8 cellular contexts compared by ENCODE assay signal in the genomic region with DNA sequence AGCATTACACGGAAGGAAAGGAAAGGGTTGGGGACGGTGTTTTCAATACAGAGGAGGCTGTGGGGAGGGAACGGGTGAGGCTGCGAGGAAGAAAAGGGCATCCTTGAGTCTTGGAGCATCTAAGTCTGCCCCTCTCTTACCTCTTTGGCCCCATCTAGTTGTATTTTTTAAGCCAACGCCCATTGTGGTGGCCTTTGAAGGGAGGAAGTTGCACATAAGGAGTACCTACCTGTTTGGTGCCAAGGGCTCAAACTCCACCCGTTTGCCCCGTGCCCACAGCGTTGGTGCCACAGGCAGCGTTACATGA.
DNase-seq lines count a peak whose midpoint lies in the region; ATAC-seq, FAIRE-seq and TF ChIP-seq lines count a peak whose summit lies in the region.

No MANE protein-coding gene starts in this region.

- H3K27ac ChIP-seq in K562 (ENCODE audit: extremely low read depth, low read depth, low read length) (no peak overlapping the region), mesodermal cell (ENCODE audit: low read depth, low read length, severe bottlenecking) (no peak overlapping the region), upper lobe of left lung (no peak overlapping the region)

- H3K27ac Mint-ChIP-seq in activated naive CD4-positive, alpha-beta T cell treated with anti-CD3 and anti-CD28 coated beads, Interleukin-2, amount 50 U/mL, for 24 hours: peak overlapping the region; percentile 35

- no peaks in the 10 kb centered on the region for H3K9me1 ChIP-seq in K562 (ENCODE audit: control insufficient read depth, insufficient read depth, low read length)

- H3K4me3 ChIP-seq in K562: peak overlapping the region; percentile 39; the same call in 1 of the 2 replicates
- peak overlapping the region; percentile 53 for H3K4me3 ChIP-seq in mesodermal cell (ENCODE audit: extremely low read depth, insufficient read depth, low read length, poor library complexity, severe bottlenecking)
- H3K4me3 ChIP-seq in upper lobe of left lung: peak overlapping the region in 3 of 4 donors; percentile 45 to 56 (median 49)

- H2AFZ ChIP-seq in K562 (ENCODE audit: low read depth, low read length): peak overlapping the region; percentile 47; the same call in 1 of the 2 replicates

- FAIRE-seq in K562 (lab: Jason Lieb, UNC): no peak

- TF ChIP-seq CTCF in K562 (IDR thresholded peaks at IDR 0.05 in 2 of 3, conservative IDR thresholded peaks at IDR 0.05 in 1 of 3; ENCODE audit: insufficient read depth in 2 of 3, low read depth in 1 of 3, low read length in 3 of 3) (no peak), upper lobe of left lung (IDR thresholded peaks at IDR 0.05) (no peak)

- peaks cover 26 to 35% of the 10 kb centered on the region in 2 experiments; a peak in 4 of 5 replicates for H3K4me1 ChIP-seq in K562 (replicated peaks in 1 of 2; ENCODE audit: control insufficient read depth in 2 of 2, insufficient read depth in 2 of 2, low read length in 2 of 2)
- H3K4me1 ChIP-seq in mesodermal cell (ENCODE audit: control insufficient read depth, insufficient read depth, low read length, poor library complexity, severe bottlenecking): peaks cover 25% of the 10 kb centered on the region
- peaks cover 11 to 20% (median 15%) of the 10 kb centered on the region in 4 donors for H3K4me1 ChIP-seq in upper lobe of left lung

- no peaks in the 10 kb centered on the region for H3K36me3 Mint-ChIP-seq in activated naive CD4-positive, alpha-beta T cell treated with anti-CD3 and anti-CD28 coated beads, Interleukin-2, amount 50 U/mL, for 24 hours

- H3K9ac ChIP-seq in K562 (ENCODE audit: insufficient read depth in 1 of 2, low read depth in 2 of 2, low read length in 2 of 2): peak overlapping the region in 1 of 2 experiments; percentile 88; a peak in 2 of 4 replicates

- peak overlapping the region; percentile 75 for H3K4me3 Mint-ChIP-seq in activated naive CD4-positive, alpha-beta T cell treated with anti-CD3 and anti-CD28 coated beads, Interleukin-2, amount 50 U/mL, for 24 hours

- H3K9me3 Mint-ChIP-seq in activated naive CD4-positive, alpha-beta T cell treated with anti-CD3 and anti-CD28 coated beads, Interleukin-2, amount 50 U/mL, for 24 hours: no peaks in the 10 kb centered on the region

- peaks cover 17% of the 10 kb centered on the region for H3K4me1 Mint-ChIP-seq in activated naive CD4-positive, alpha-beta T cell treated with anti-CD3 and anti-CD28 coated beads, Interleukin-2, amount 50 U/mL, for 24 hours

- peaks cover 4% of the 10 kb centered on the region; the same call in 2 of the 3 replicates for H3K79me2 ChIP-seq in K562 (ENCODE audit: control insufficient read depth, insufficient read depth, low read length)

- H3K36me3 ChIP-seq in K562 (ENCODE audit: control insufficient read depth, insufficient read depth, low read length) (no peaks in the 10 kb centered on the region), mesodermal cell (ENCODE audit: control insufficient read depth, insufficient read depth, low read length) (no peaks in the 10 kb centered on the region), upper lobe of left lung (no peaks in the 10 kb centered on the region)

- peaks cover 24% of the 10 kb centered on the region for H3K27me3 Mint-ChIP-seq in activated naive CD4-positive, alpha-beta T cell treated with anti-CD3 and anti-CD28 coated beads, Interleukin-2, amount 50 U/mL, for 24 hours

- in situ Hi-C loops in K562 (cut with MboI): no loop called here

- no peak for TF ChIP-seq RAD21 in K562 (CRISPR knock-in tag; conservative IDR thresholded peaks at IDR 0.05 in 1 of 2, IDR thresholded peaks at IDR 0.05 in 1 of 2)

- CTCF ChIA-PET in K562 (lab: Yijun Ruan, JAX; ENCODE audit: low intra/inter-chr PET ratio): no interaction called here

- BruUV-seq in K562 (replicated peaks; lab: Mats Ljungman, UMichigan): no TSS peak

- H3K27me3 ChIP-seq in K562 (ENCODE audit: control insufficient read depth in 2 of 2, insufficient read depth in 2 of 2, low read length in 2 of 2): no peaks in the 10 kb centered on the region
- no peaks in the 10 kb centered on the region for H3K27me3 ChIP-seq in upper lobe of left lung

- ATAC-seq in K562: no peak
- no peak for ATAC-seq in upper lobe of left lung (ENCODE audit: low FRiP score in 2 of 2)
- ATAC-seq in GM18517 (IDR thresholded peaks at IDR 0.05; ENCODE audit: unreplicated experiment): no peak

- H3K4me2 ChIP-seq in K562 (ENCODE audit: insufficient read depth, low read length): peak overlapping the region; percentile 36; the same call in 1 of the 2 replicates

- POLR2A ChIA-PET in K562 (lab: Yijun Ruan, JAX): interaction anchor here (0.7 kb wide), 1 partner anchor 54 kb away, joined by 3 read pairs; no protein-coding TSS in a partner anchor

- H3K9me3 ChIP-seq in K562 (replicated peaks; ENCODE audit: control insufficient read depth, insufficient read depth, low read depth, low read length): no peaks in the 10 kb centered on the region; the same call in 1 of the 2 replicates
- H3K9me3 ChIP-seq in mesodermal cell (ENCODE audit: control insufficient read depth, low read length): no peaks in the 10 kb centered on the region
- no peaks in the 10 kb centered on the region for H3K9me3 ChIP-seq in upper lobe of left lung

- DNase-seq in activated naive CD4-positive, alpha-beta T cell treated with Interleukin-2 at 50 U/mL for 16 hours: no peak
- DNase-seq in K562 (ENCODE audit: extremely low read depth in 1 of 4, low spot score in 3 of 4) (no peak), upper lobe of left lung (no peak), NCI-H128 (lab: John Stamatoyannopoulos, UW; ENCODE audit: unreplicated experiment) (no peak), NCI-H146 (lab: John Stamatoyannopoulos, UW) (no peak)

- intact Hi-C loops in K562 (cut with micrococcal nuclease): no loop called here

- no peak for TF ChIP-seq POLR2A in K562 (conservative IDR thresholded peaks at IDR 0.05)
- no peak for TF ChIP-seq POLR2A in upper lobe of left lung (IDR thresholded peaks at IDR 0.05)

- WGBS in K562 (ENCODE audit: insufficient coverage, low coverage, missing lambda C conversion rate): 27% methylated on average over 3 of the region's 9 CpGs
- WGBS in mesodermal cell (ENCODE audit: insufficient coverage in 2 of 2), 2 experiments: 15 to 20% methylated on average over 6 to 8 of the region's 9 CpGs
- 22 to 36% methylated on average over 5 to 9 of the region's 9 CpGs for WGBS in upper lobe of left lung, 2 donors

- H4K20me1 ChIP-seq in K562 (replicated peaks; ENCODE audit: control insufficient read depth, insufficient read depth, low read length): no peaks in the 10 kb centered on the region

- no peak for TF ChIP-seq EP300 in K562 (IDR thresholded peaks at IDR 0.05; ENCODE audit: low read length)
- TF ChIP-seq EP300 in upper lobe of left lung (IDR thresholded peaks at IDR 0.05): no peak

TF ChIP-seq in K562, 482 proteins besides CTCF, POLR2A, EP300 and RAD21:
- TF ChIP-seq WHSC1 (IDR thresholded peaks at IDR 0.05; ENCODE audit: low read length) (no peak), KAT2B (IDR thresholded peaks at IDR 0.05; ENCODE audit: low read depth, low read length) (no peak), THRAP3 (IDR thresholded peaks at IDR 0.05; ENCODE audit: borderline replicate concordance) (no peak), IRF2 (CRISPR knock-in tag; IDR thresholded peaks at IDR 0.05) (no peak), CREB1 (IDR thresholded peaks at IDR 0.05) (no peak), CREB1 (CRISPR knock-in tag; IDR thresholded peaks at IDR 0.05) (no peak), ILK (tag; IDR thresholded peaks at IDR 0.05; ENCODE audit: borderline replicate concordance, low read depth) (no peak)
- TF ChIP-seq, protein P1, sequence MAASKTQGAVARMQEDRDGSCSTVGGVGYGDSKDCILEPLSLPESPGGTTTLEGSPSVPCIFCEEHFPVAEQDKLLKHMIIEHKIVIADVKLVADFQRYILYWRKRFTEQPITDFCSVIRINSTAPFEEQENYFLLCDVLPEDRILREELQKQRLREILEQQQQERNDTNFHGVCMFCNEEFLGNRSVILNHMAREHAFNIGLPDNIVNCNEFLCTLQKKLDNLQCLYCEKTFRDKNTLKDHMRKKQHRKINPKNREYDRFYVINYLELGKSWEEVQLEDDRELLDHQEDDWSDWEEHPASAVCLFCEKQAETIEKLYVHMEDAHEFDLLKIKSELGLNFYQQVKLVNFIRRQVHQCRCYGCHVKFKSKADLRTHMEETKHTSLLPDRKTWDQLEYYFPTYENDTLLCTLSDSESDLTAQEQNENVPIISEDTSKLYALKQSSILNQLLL (CRISPR knock-in tag; IDR thresholded peaks at IDR 0.05; ENCODE audit: borderline replicate concordance): no peak
